8 cellular contexts compared by ENCODE assay signal in genomic region chr4:152778656-152779512, GRCh38. TPM values are rescaled to one million over a fixed set of nuclear protein-coding genes. Genes with fewer than 3 reads are reported as not detected.
DNase-seq lines count a peak whose midpoint lies in the region; ATAC-seq and TF ChIP-seq lines count a peak whose summit lies in the region.

No MANE protein-coding gene starts in this region.

- no peaks in the 10 kb centered on the region for H3K27me3 ChIP-seq in endodermal cell (ENCODE audit: control insufficient read depth, insufficient read depth, low read length, poor library complexity, severe bottlenecking)

- POLR2A ChIA-PET in activated CD4-positive, alpha-beta memory T cell treated with anti-CD3 and anti-CD28 coated beads for 36 hours (lab: Charles Lee), result interaction anchor here (0.8 to 1.6 kb wide), 5 partner anchors 34 to 244 kb away, joined by 3 to 4 read pairs (median 3); partner anchors contain the start of gene FBXW7

- H3K9ac ChIP-seq in endodermal cell (ENCODE audit: extremely low read depth, low read length, poor library complexity, severe bottlenecking), result peak overlapping the region; percentile 89

- peak overlapping the region; percentile 85 for H3K27ac Mint-ChIP-seq in activated CD4-positive, alpha-beta memory T cell treated with anti-CD3 and anti-CD28 coated beads for 36 hours
- H3K27ac Mint-ChIP-seq in endodermal cell, result peak overlapping the region; percentile 100
- peak overlapping the region; percentile 95 for H3K27ac Mint-ChIP-seq in stimulated activated effector memory CD8-positive, alpha-beta T cell treated with anti-CD3 and anti-CD28 coated beads, Interleukin-12 subunit alpha, Interleukin-12 subunit beta, amount 100 ng/mL, for 72 hours

- no peak for ATAC-seq in activated CD4-positive, CD25-positive, alpha-beta regulatory T cell treated with anti-CD3 and anti-CD28 coated beads, Interleukin-2, amount 50 U/mL, for 24 hours
- peak; percentile 32 for ATAC-seq in stimulated activated effector memory CD8-positive, alpha-beta T cell treated with anti-CD3 and anti-CD28 coated beads, Interleukin-12 subunit alpha, Interleukin-12 subunit beta, amount 100 ng/mL, for 72 hours
- ATAC-seq in GM18505 (IDR thresholded peaks at IDR 0.05; ENCODE audit: unreplicated experiment), result no peak

- H3K4me3 Mint-ChIP-seq in activated CD4-positive, alpha-beta memory T cell treated with anti-CD3 and anti-CD28 coated beads for 36 hours, result peak overlapping the region; percentile 95
- H3K4me3 Mint-ChIP-seq in endodermal cell, result peak overlapping the region; percentile 99
- peak overlapping the region; percentile 94 for H3K4me3 Mint-ChIP-seq in stimulated activated effector memory CD8-positive, alpha-beta T cell treated with anti-CD3 and anti-CD28 coated beads, Interleukin-12 subunit alpha, Interleukin-12 subunit beta, amount 100 ng/mL, for 72 hours

- peak; percentile 34 for DNase-seq in activated CD4-positive, CD25-positive, alpha-beta regulatory T cell treated with anti-CD3 and anti-CD28 coated beads, Interleukin-2, amount 50 U/mL, for 72 hours
- DNase-seq in LoVo (ENCODE audit: low spot score), result peak; percentile 30
- peak; percentile 42 for DNase-seq in activated CD4-positive, alpha-beta memory T cell treated with anti-CD3 and anti-CD28 coated beads for 36 hours
- peak; percentile 62 for DNase-seq in endodermal cell
- peak in 1 of 2 donors; percentile 64 for DNase-seq in stimulated activated effector memory CD8-positive, alpha-beta T cell treated with anti-CD3 and anti-CD28 coated beads, Interleukin-12 subunit alpha, Interleukin-12 subunit beta, amount 100 ng/mL, for 72 hours (ENCODE audit: low spot score in 2 of 2)

- CTCF ChIA-PET in activated CD4-positive, alpha-beta memory T cell treated with anti-CD3 and anti-CD28 coated beads for 36 hours (lab: Charles Lee), result interaction anchor here (0.7 to 3.0 kb wide), 13 partner anchors 9 to 370 kb away, joined by 3 to 14 read pairs (median 3); partner anchors contain the start of genes FBXW7 and FHDC1

- H3K9me3 Mint-ChIP-seq in activated CD4-positive, alpha-beta memory T cell treated with anti-CD3 and anti-CD28 coated beads for 36 hours, result no peaks in the 10 kb centered on the region
- no peaks in the 10 kb centered on the region for H3K9me3 Mint-ChIP-seq in endodermal cell
- H3K9me3 Mint-ChIP-seq in stimulated activated effector memory CD8-positive, alpha-beta T cell treated with anti-CD3 and anti-CD28 coated beads, Interleukin-12 subunit alpha, Interleukin-12 subunit beta, amount 100 ng/mL, for 72 hours, result no peaks in the 10 kb centered on the region

- peak overlapping the region; percentile 97 for H3K4me3 ChIP-seq in endodermal cell (ENCODE audit: low read length)
- H3K4me3 ChIP-seq in mesodermal cell (ENCODE audit: extremely low read depth, insufficient read depth, low read length, poor library complexity, severe bottlenecking), result peak overlapping the region; percentile 73

- WGBS in endodermal cell (ENCODE audit: insufficient coverage in 1 of 2, insufficient read length in 1 of 2), 2 experiments, result 6 to 8% methylated on average over 13 to 30 of the region's 30 CpGs
- WGBS in mesodermal cell (ENCODE audit: insufficient coverage in 2 of 2), 2 experiments, result 6 to 8% methylated on average over 16 to 22 of the region's 30 CpGs

- no peaks in the 10 kb centered on the region for H3K9me3 ChIP-seq in endodermal cell (ENCODE audit: control insufficient read depth, low read length)
- H3K9me3 ChIP-seq in mesodermal cell (ENCODE audit: control insufficient read depth, low read length), result no peaks in the 10 kb centered on the region

- peaks cover 2% of the 10 kb centered on the region for H3K36me3 Mint-ChIP-seq in activated CD4-positive, alpha-beta memory T cell treated with anti-CD3 and anti-CD28 coated beads for 36 hours
- H3K36me3 Mint-ChIP-seq in endodermal cell (ENCODE audit: low read depth), result peaks cover 3% of the 10 kb centered on the region
- H3K36me3 Mint-ChIP-seq in stimulated activated effector memory CD8-positive, alpha-beta T cell treated with anti-CD3 and anti-CD28 coated beads, Interleukin-12 subunit alpha, Interleukin-12 subunit beta, amount 100 ng/mL, for 72 hours, result peaks cover 22% of the 10 kb centered on the region

- H3K4me1 Mint-ChIP-seq in activated CD4-positive, alpha-beta memory T cell treated with anti-CD3 and anti-CD28 coated beads for 36 hours (ENCODE audit: low read depth), result peaks cover 32% of the 10 kb centered on the region
- peaks cover 36% of the 10 kb centered on the region for H3K4me1 Mint-ChIP-seq in endodermal cell
- H3K4me1 Mint-ChIP-seq in stimulated activated effector memory CD8-positive, alpha-beta T cell treated with anti-CD3 and anti-CD28 coated beads, Interleukin-12 subunit alpha, Interleukin-12 subunit beta, amount 100 ng/mL, for 72 hours, result peaks cover 35% of the 10 kb centered on the region

- TF ChIP-seq POLR2A in GM18505 (IDR thresholded peaks at IDR 0.05; ENCODE audit: borderline replicate concordance, extremely low read depth, insufficient read depth, insufficient read length), result no peak

- peak overlapping the region; percentile 88 for H3K27ac ChIP-seq in endodermal cell (ENCODE audit: low read depth, low read length)
- peak overlapping the region; percentile 96 for H3K27ac ChIP-seq in mesodermal cell (ENCODE audit: low read depth, low read length, severe bottlenecking)

- intact Hi-C loops in activated CD4-positive, alpha-beta memory T cell treated with anti-CD3 and anti-CD28 coated beads for 36 hours (cut with micrococcal nuclease), result loop anchor here (1.0 to 10.0 kb wide), 6 partner anchors 28 to 372 kb away; no protein-coding TSS in a partner anchor

- no peak for TF ChIP-seq CTCF in endodermal cell (conservative IDR thresholded peaks at IDR 0.05)

- H3K4me1 ChIP-seq in endodermal cell (ENCODE audit: control insufficient read depth, insufficient read depth, low read length) (peaks cover 6% of the 10 kb centered on the region), mesodermal cell (ENCODE audit: control insufficient read depth, insufficient read depth, low read length, poor library complexity, severe bottlenecking) (peaks cover 3% of the 10 kb centered on the region)

- peaks cover 3% of the 10 kb centered on the region for H3K27me3 Mint-ChIP-seq in activated CD4-positive, alpha-beta memory T cell treated with anti-CD3 and anti-CD28 coated beads for 36 hours
- H3K27me3 Mint-ChIP-seq in endodermal cell (ENCODE audit: insufficient read depth), result no peaks in the 10 kb centered on the region

- H3K36me3 ChIP-seq in endodermal cell (ENCODE audit: control insufficient read depth, insufficient read depth, low read length) (no peaks in the 10 kb centered on the region), mesodermal cell (ENCODE audit: control insufficient read depth, insufficient read depth, low read length) (peaks cover 4% of the 10 kb centered on the region)

RNA-seq across cellular contexts. Expression of gene TIGD4, which starts 0.6 kb away (rescaled TPM):
- under 1 TPM; 0.15 to 0.31 TPM for total RNA-seq in activated CD4-positive, alpha-beta memory T cell treated with anti-CD3 and anti-CD28 coated beads for 36 hours
- 1 to 10 TPM; 2.1 to 2.9 TPM for total RNA-seq in endodermal cell
- polyA plus RNA-seq in endodermal cell (2013, experiment 1 of 2), result 3.0 TPM
- polyA plus RNA-seq in endodermal cell (2013, experiment 2 of 2), result 2.3 TPM
- 0.92 TPM for polyA plus RNA-seq in mesodermal cell (2013, experiment 1 of 2)
- polyA plus RNA-seq in mesodermal cell (2013, experiment 2 of 2), result 1.4 TPM

RNA-seq across cellular contexts. Expression of gene ARFIP1, which starts 0.9 kb away (rescaled TPM):
- total RNA-seq in activated CD4-positive, alpha-beta memory T cell treated with anti-CD3 and anti-CD28 coated beads for 36 hours, result 10 to 100 TPM in 1 of 2 experiments, 1 to 10 TPM in 1; 9.3 to 10.5 TPM
- total RNA-seq in endodermal cell, result 10 to 100 TPM; 34.3 to 39.4 TPM
- 33.2 TPM for polyA plus RNA-seq in endodermal cell (2013, experiment 1 of 2)
- 28.5 TPM for polyA plus RNA-seq in endodermal cell (2013, experiment 2 of 2)
- 31.4 TPM for polyA plus RNA-seq in mesodermal cell (2013, experiment 1 of 2)
- 40.9 TPM for polyA plus RNA-seq in mesodermal cell (2013, experiment 2 of 2)
